Comparison of ENCODE assay signal across 9 cellular contexts in genomic region chr6:30770164-30770563, GRCh38. TPM values are rescaled to one million over a fixed set of nuclear protein-coding genes. Genes with fewer than 3 reads are reported as not detected.
A peak's percentile ranks its signal among the peaks of the same experiment; 100 is the strongest.
DNase-seq lines count a peak whose midpoint lies in the region; ATAC-seq, FAIRE-seq and TF ChIP-seq lines count a peak whose summit lies in the region.
"Had no signal": no experiment of that assay in that cellular context is flagged by ENCODE, and none has a peak within 500 bp of the region (broad histone marks: within the 10 kb centered on the region; RNA-seq: fewer than 3 reads in every experiment).

No MANE protein-coding gene starts in this region.

- H3K9me3 ChIP-seq in IMR-90 (ENCODE audit: control insufficient read depth, insufficient read depth, low read length) (no peaks in the 10 kb centered on the region), K562 (replicated peaks; ENCODE audit: control insufficient read depth, insufficient read depth, low read depth, low read length) (no peaks in the 10 kb centered on the region)

- H4K20me1 ChIP-seq in IMR-90 (ENCODE audit: insufficient read depth, low read length) (no peaks in the 10 kb centered on the region), K562 (replicated peaks; ENCODE audit: control insufficient read depth, insufficient read depth, low read length) (no peaks in the 10 kb centered on the region)

- H3K4me3 ChIP-seq in IMR-90 (ENCODE audit: insufficient read depth, low read depth, low read length), result no peak overlapping the region
- H3K4me3 ChIP-seq in K562, result no peak overlapping the region

- H3K36me3 ChIP-seq in IMR-90 (ENCODE audit: control insufficient read depth, insufficient read depth, low read length) (no peaks in the 10 kb centered on the region), K562 (ENCODE audit: control insufficient read depth, insufficient read depth, low read length) (no peaks in the 10 kb centered on the region)

- H4K8ac ChIP-seq in IMR-90 (ENCODE audit: low read depth in 2 of 2, low read length in 2 of 2), result peak overlapping the region; percentile 78 to 97

- DNase-seq in AG08396 (ENCODE audit: low spot score) (peak; percentile 11), IMR-90 (peak; percentile 57), K562 (ENCODE audit: extremely low read depth in 1 of 4, low spot score in 3 of 4) (no peak), mesothelial cell of epicardium (ENCODE audit: low spot score in 2 of 2, unreplicated experiment in 2 of 2) (no peak), SK-N-DZ (ENCODE audit: low spot score) (no peak), COLO829 (ENCODE audit: low spot score) (no peak)

- peak overlapping the region; percentile 97 for H4K5ac ChIP-seq in IMR-90 (ENCODE audit: low read depth, low read length)

- H3K27me3 ChIP-seq in IMR-90 (ENCODE audit: control insufficient read depth, insufficient read depth, low read length), result no peaks in the 10 kb centered on the region
- H3K27me3 ChIP-seq in K562 (ENCODE audit: control insufficient read depth in 2 of 2, insufficient read depth in 2 of 2, low read length in 2 of 2), result no peaks in the 10 kb centered on the region; a peak in 1 of 5 replicates

- no peak overlapping the region for H2AK9ac ChIP-seq in IMR-90 (replicated peaks; ENCODE audit: low read depth, low read length, poor library complexity)

- peak overlapping the region; percentile 98 for H2AK5ac ChIP-seq in IMR-90 (ENCODE audit: low read depth, low read length)

- peak overlapping the region; percentile 96 for H4K91ac ChIP-seq in IMR-90 (ENCODE audit: insufficient read depth, low read depth, low read length)

- peak overlapping the region; percentile 44; the same call in 1 of the 2 replicates for H3K9ac ChIP-seq in IMR-90 (ENCODE audit: low read depth, low read length)
- H3K9ac ChIP-seq in K562 (ENCODE audit: insufficient read depth in 1 of 2, low read depth in 2 of 2, low read length in 2 of 2), result peak overlapping the region in 1 of 2 experiments; percentile 71; a peak in 1 of 4 replicates

- no peak overlapping the region for H3K4me3 Mint-ChIP-seq in mesothelial cell of epicardium

- H2BK5ac ChIP-seq in IMR-90 (ENCODE audit: low read depth, low read length, poor library complexity, severe bottlenecking), result peak overlapping the region; percentile 99

- H3K4me1 Mint-ChIP-seq in mesothelial cell of epicardium, result peaks cover 63% of the 10 kb centered on the region

- no peaks in the 10 kb centered on the region for H3K27me3 Mint-ChIP-seq in mesothelial cell of epicardium (ENCODE audit: low read depth)

- FAIRE-seq in K562 (lab: Jason Lieb, UNC), result no peak
- FAIRE-seq: G401.6 had no signal

- dilution Hi-C loops in IMR-90 (cut with HindIII; ENCODE audit: low sequenced_read_pairs, unreplicated experiment), result no loop called here

- H2AFZ ChIP-seq in IMR-90 (replicated peaks; ENCODE audit: low read length, poor library complexity), result no peak overlapping the region
- peak overlapping the region; percentile 89 for H2AFZ ChIP-seq in K562 (ENCODE audit: low read depth, low read length)

- TF ChIP-seq RAD21 in IMR-90 (IDR thresholded peaks at IDR 0.05; ENCODE audit: low read length), result 0 out of 2 replicates have a peak, but pooled peaks have one; percentile 7
- no peak for TF ChIP-seq RAD21 in K562 (CRISPR knock-in tag; conservative IDR thresholded peaks at IDR 0.05 in 1 of 2, IDR thresholded peaks at IDR 0.05 in 1 of 2)

- peak overlapping the region; percentile 95 for H3K14ac ChIP-seq in IMR-90 (replicated peaks; ENCODE audit: low read depth, low read length)

- TF ChIP-seq POLR2A in IMR-90 (IDR thresholded peaks at IDR 0.05; ENCODE audit: low read depth, low read length), result no peak
- no peak for TF ChIP-seq POLR2A in K562 (conservative IDR thresholded peaks at IDR 0.05)

- peak overlapping the region; percentile 94 for H3K4ac ChIP-seq in IMR-90 (ENCODE audit: low read depth, low read length)

- H3K27ac Mint-ChIP-seq in mesothelial cell of epicardium, result peak overlapping the region; percentile 99

- H3K4me1 ChIP-seq in IMR-90 (ENCODE audit: control insufficient read depth, insufficient read depth, low read length), result peaks cover 24% of the 10 kb centered on the region
- H3K4me1 ChIP-seq in K562 (replicated peaks in 1 of 2; ENCODE audit: control insufficient read depth in 2 of 2, insufficient read depth in 2 of 2, low read length in 2 of 2), result peaks cover 36 to 48% of the 10 kb centered on the region in 2 experiments

- TF ChIP-seq EP300 in K562 (IDR thresholded peaks at IDR 0.05; ENCODE audit: low read length), result no peak

- POLR2A ChIA-PET in IMR-90 (lab: Charles Lee; ENCODE audit: unreplicated experiment) (interaction anchor here (0.6 to 2.0 kb wide), 4 partner anchors 10 to 49 kb away, joined by 4 to 7 read pairs (median 6); partner anchors contain the start of gene IER3), K562 (lab: Yijun Ruan, JAX) (interaction anchor here (0.8 to 3.3 kb wide), 10 partner anchors 11 to 156 kb away, joined by 3 to 19 read pairs (median 3); partner anchors contain the start of gene IER3)

- peak overlapping the region; percentile 88 for H3K56ac ChIP-seq in IMR-90 (ENCODE audit: extremely low read depth, insufficient read depth, low read length)

- in situ Hi-C loops in IMR-90 (cut with MboI; ENCODE audit: low sequenced_read_pairs) (no loop called here), K562 (cut with MboI) (no loop called here)

- H3K79me1 ChIP-seq in IMR-90 (ENCODE audit: low read depth in 1 of 2, low read length in 2 of 2), result peaks cover 0 to 26% of the 10 kb centered on the region in 2 experiments; a peak in 3 of 4 replicates

- peak overlapping the region; percentile 77; the same call in 1 of the 2 replicates for H3K23ac ChIP-seq in IMR-90 (ENCODE audit: low read depth, low read length)

- no TSS peak for BruUV-seq in IMR-90 (replicated peaks; lab: Mats Ljungman, UMichigan)
- BruUV-seq in K562 (replicated peaks; lab: Mats Ljungman, UMichigan), result no TSS peak

- H3K4me2 ChIP-seq in IMR-90 (ENCODE audit: low read depth, low read length) (peak overlapping the region; percentile 45; the same call in 1 of the 2 replicates), K562 (ENCODE audit: insufficient read depth, low read length) (peak overlapping the region; percentile 82; the same call in 1 of the 2 replicates)

- H3K9me3 Mint-ChIP-seq in mesothelial cell of epicardium, result no peaks in the 10 kb centered on the region

- H3K79me2 ChIP-seq in K562 (ENCODE audit: control insufficient read depth, insufficient read depth, low read length), result no peaks in the 10 kb centered on the region

- H3K18ac ChIP-seq in IMR-90 (ENCODE audit: low read depth, low read length), result peak overlapping the region; percentile 99

- intact Hi-C loops in IMR-90 (cut with micrococcal nuclease) (no loop called here), K562 (cut with micrococcal nuclease) (no loop called here)

- peak overlapping the region; percentile 99 for H2BK15ac ChIP-seq in IMR-90 (ENCODE audit: low read depth, low read length)

- TF ChIP-seq CTCF in IMR-90 (conservative IDR thresholded peaks at IDR 0.05; ENCODE audit: low read depth, low read length), result no peak
- no peak for TF ChIP-seq CTCF in K562 (IDR thresholded peaks at IDR 0.05 in 2 of 3, conservative IDR thresholded peaks at IDR 0.05 in 1 of 3; ENCODE audit: insufficient read depth in 2 of 3, low read depth in 1 of 3, low read length in 3 of 3)
- no peak for TF ChIP-seq CTCF in mesothelial cell of epicardium (IDR thresholded peaks at IDR 0.05; ENCODE audit: unreplicated experiment)

- no CpG with 5 or more reads among the region's 2 CpGs for WGBS in IMR-90 (ENCODE audit: extremely low coverage in 2 of 2, insufficient read length in 1 of 2), 2 experiments
- WGBS in K562 (ENCODE audit: insufficient coverage, low coverage, missing lambda C conversion rate), result 51% methylated on average over 2 of the region's 2 CpGs

- peak overlapping the region; percentile 96 for H2BK120ac ChIP-seq in IMR-90 (ENCODE audit: low read depth, low read length)

- CTCF ChIA-PET in IMR-90 (lab: Yijun Ruan, JAX) (no interaction called here), K562 (lab: Yijun Ruan, JAX; ENCODE audit: low intra/inter-chr PET ratio) (no interaction called here)

- H3K36me3 Mint-ChIP-seq in mesothelial cell of epicardium, result no peaks in the 10 kb centered on the region

- H3K9me1 ChIP-seq in IMR-90 (ENCODE audit: insufficient read depth, low read length) (peaks cover 26% of the 10 kb centered on the region), K562 (ENCODE audit: control insufficient read depth, insufficient read depth, low read length) (no peaks in the 10 kb centered on the region)

- peak overlapping the region; percentile 93 for H3K27ac ChIP-seq in IMR-90 (ENCODE audit: insufficient read depth, low read length)
- peak overlapping the region; percentile 92; the same call in 2 of the 3 replicates for H3K27ac ChIP-seq in K562 (ENCODE audit: extremely low read depth, low read depth, low read length)

- ATAC-seq in IMR-90 (ENCODE audit: low read depth), result peak; percentile 3
- ATAC-seq in K562, result no peak
- ATAC-seq in GM19324 (IDR thresholded peaks at IDR 0.05; ENCODE audit: low FRiP score, unreplicated experiment), result no peak
- no peak for ATAC-seq in GM19328 (IDR thresholded peaks at IDR 0.05; ENCODE audit: unreplicated experiment)

- peak overlapping the region; percentile 97 for H2BK20ac ChIP-seq in IMR-90 (ENCODE audit: low read depth, low read length)

RNA-seq across cellular contexts. Expression of gene IER3, which starts 25.8 kb away (rescaled TPM):
- total RNA-seq in IMR-90 (2012; rRNA removed) (38.4 and 65.8 TPM in 2 replicates), K562 (2014; rRNA removed) (18.7 and 24.7 TPM in 2 replicates), K562 (2014; rRNA removed; fragmentation: Illumina TruSeq; extraction: Trizol) (8.0 and 8.2 TPM in 2 replicates), K562 (2015; rRNA removed; fragmentation: Illumina TruSeq; extraction: Trizol) (13.0 and 15.1 TPM in 2 replicates), K562 (2021) (23.4 and 24.1 TPM in 2 replicates), mesothelial cell of epicardium (131 to 136 TPM (median 134 TPM) in 3 replicates)
- polyA plus RNA-seq in IMR-90 (2012; rRNA removed) (159 and 163 TPM in 2 replicates), K562 (2011; rRNA removed) (8.8 and 11.5 TPM in 2 replicates), K562 (2014; fragmentation: Illumina TruSeq; extraction: Trizol) (11.4 and 12.5 TPM in 2 replicates), K562 (2014; fragmentation: Nextera tagmentation; extraction: Ambion mirVana) (1 to 10 TPM; 1.5 to 1.7 TPM), K562 (2014; rRNA removed) (26.0 and 30.0 TPM in 2 replicates)
- 156 and 229 TPM in 2 replicates for polyA plus RNA-seq in IMR-90 (2012; cell fraction: cytosol; rRNA removed)
- polyA plus RNA-seq in IMR-90 (2012; cell fraction: nucleus; rRNA removed; ENCODE audit: low replicate concordance), result 349 and 418 TPM in 2 replicates
- 15.2 and 21.4 TPM in 2 replicates for total RNA-seq in K562 (2011; cell fraction: chromatin; rRNA removed; ENCODE audit: low replicate concordance)
- 22.4 and 29.0 TPM in 2 replicates for total RNA-seq in K562 (2011; cell fraction: nucleolus; rRNA removed)
- 21.0 and 27.1 TPM in 2 replicates for total RNA-seq in K562 (2011; cell fraction: nucleoplasm; rRNA removed)
- polyA plus RNA-seq in K562 (2011; cell fraction: cytosol; rRNA removed), result 9.9 and 20.6 TPM in 2 replicates
- polyA plus RNA-seq in K562 (2011; cell fraction: nucleus; rRNA removed), result 25.7 and 32.6 TPM in 2 replicates
- polyA plus RNA-seq in K562 (2012), result 30.7 and 77.8 TPM in 2 replicates
- polyA minus RNA-seq in K562 (2011; rRNA and poly(A)+ RNA removed), result 3.8 and 6.5 TPM in 2 replicates
- 5.3 and 6.8 TPM in 2 replicates for polyA minus RNA-seq in K562 (2011; cell fraction: cytosol; rRNA and poly(A)+ RNA removed)
- polyA minus RNA-seq in K562 (2011; cell fraction: nucleus; rRNA and poly(A)+ RNA removed), result 9.7 and 12.9 TPM in 2 replicates
- polyA plus RNA-seq in SK-N-DZ (2014; cell fraction: cytosol; rRNA removed), result 2.7 and 4.1 TPM in 2 replicates
- 1.2 and 3.6 TPM in 2 replicates for polyA plus RNA-seq in SK-N-DZ (2014; cell fraction: nucleus; rRNA removed)

RNA-seq across cellular contexts. Expression of gene FLOT1, which starts 27.7 kb away (rescaled TPM):
- total RNA-seq in IMR-90 (2012; rRNA removed) (96.2 and 104 TPM in 2 replicates), K562 (2014; rRNA removed) (118 and 131 TPM in 2 replicates), K562 (2014; rRNA removed; fragmentation: Illumina TruSeq; extraction: Trizol) (84.7 and 84.8 TPM in 2 replicates), K562 (2015; rRNA removed; fragmentation: Illumina TruSeq; extraction: Trizol) (101 and 102 TPM in 2 replicates), K562 (2021) (124 and 127 TPM in 2 replicates), mesothelial cell of epicardium (96.5 to 101 TPM (median 99.8 TPM) in 3 replicates)
- polyA plus RNA-seq in IMR-90 (2012; rRNA removed) (161 and 162 TPM in 2 replicates), K562 (2011; rRNA removed) (131 and 154 TPM in 2 replicates), K562 (2014; fragmentation: Illumina TruSeq; extraction: Trizol) (138 and 144 TPM in 2 replicates), K562 (2014; fragmentation: Nextera tagmentation; extraction: Ambion mirVana) (10 to 100 TPM; 11.7 to 12.0 TPM), K562 (2014; rRNA removed) (149 and 174 TPM in 2 replicates)
- polyA plus RNA-seq in IMR-90 (2012; cell fraction: cytosol; rRNA removed), result 135 and 169 TPM in 2 replicates
- polyA plus RNA-seq in IMR-90 (2012; cell fraction: nucleus; rRNA removed; ENCODE audit: low replicate concordance), result 193 and 211 TPM in 2 replicates
- total RNA-seq in K562 (2011; cell fraction: chromatin; rRNA removed; ENCODE audit: low replicate concordance), result 164 and 277 TPM in 2 replicates
- 152 and 165 TPM in 2 replicates for total RNA-seq in K562 (2011; cell fraction: nucleolus; rRNA removed)
- 155 and 194 TPM in 2 replicates for total RNA-seq in K562 (2011; cell fraction: nucleoplasm; rRNA removed)
- 144 and 149 TPM in 2 replicates for polyA plus RNA-seq in K562 (2011; cell fraction: cytosol; rRNA removed)
- 209 and 233 TPM in 2 replicates for polyA plus RNA-seq in K562 (2011; cell fraction: nucleus; rRNA removed)
- 135 and 272 TPM in 2 replicates for polyA plus RNA-seq in K562 (2012)
- polyA minus RNA-seq in K562 (2011; rRNA and poly(A)+ RNA removed), result 122 and 132 TPM in 2 replicates
- 72.2 and 76.2 TPM in 2 replicates for polyA minus RNA-seq in K562 (2011; cell fraction: cytosol; rRNA and poly(A)+ RNA removed)
- polyA minus RNA-seq in K562 (2011; cell fraction: nucleus; rRNA and poly(A)+ RNA removed), result 38.5 and 58.5 TPM in 2 replicates
- polyA plus RNA-seq in SK-N-DZ (2014; cell fraction: cytosol; rRNA removed), result 156 and 180 TPM in 2 replicates
- polyA plus RNA-seq in SK-N-DZ (2014; cell fraction: nucleus; rRNA removed), result 130 and 150 TPM in 2 replicates

RNA-seq across cellular contexts. Expression of gene TUBB, which starts 50.0 kb away (rescaled TPM):
- total RNA-seq in IMR-90 (2012; rRNA removed), result 1,207 and 1,401 TPM in 2 replicates
- 2,004 and 2,008 TPM in 2 replicates for polyA plus RNA-seq in IMR-90 (2012; rRNA removed)
- polyA plus RNA-seq in IMR-90 (2012; cell fraction: cytosol; rRNA removed), result 811 and 1,574 TPM in 2 replicates
- 419 and 725 TPM in 2 replicates for polyA plus RNA-seq in IMR-90 (2012; cell fraction: nucleus; rRNA removed; ENCODE audit: low replicate concordance)
- total RNA-seq in K562 (2011; cell fraction: chromatin; rRNA removed; ENCODE audit: low replicate concordance), result 127 and 264 TPM in 2 replicates
- total RNA-seq in K562 (2011; cell fraction: nucleolus; rRNA removed), result 272 and 276 TPM in 2 replicates
- total RNA-seq in K562 (2011; cell fraction: nucleoplasm; rRNA removed), result 270 and 313 TPM in 2 replicates
- 1,062 and 1,409 TPM in 2 replicates for total RNA-seq in K562 (2014; rRNA removed)
- total RNA-seq in K562 (2014; rRNA removed; fragmentation: Illumina TruSeq; extraction: Trizol), result 863 and 971 TPM in 2 replicates
- 1,443 and 1,478 TPM in 2 replicates for total RNA-seq in K562 (2015; rRNA removed; fragmentation: Illumina TruSeq; extraction: Trizol)
- 1,495 and 1,529 TPM in 2 replicates for total RNA-seq in K562 (2021)
- 2,369 and 2,705 TPM in 2 replicates for polyA plus RNA-seq in K562 (2011; rRNA removed)
- 2,776 and 3,265 TPM in 2 replicates for polyA plus RNA-seq in K562 (2011; cell fraction: cytosol; rRNA removed)
- polyA plus RNA-seq in K562 (2011; cell fraction: nucleus; rRNA removed), result 619 and 708 TPM in 2 replicates
- polyA plus RNA-seq in K562 (2012), result 1,523 and 1,878 TPM in 2 replicates
- polyA plus RNA-seq in K562 (2014; fragmentation: Illumina TruSeq; extraction: Trizol), result 2,541 and 2,870 TPM in 2 replicates
- 1,000 to 10,000 TPM; 1,106 to 1,864 TPM for polyA plus RNA-seq in K562 (2014; fragmentation: Nextera tagmentation; extraction: Ambion mirVana)
- polyA plus RNA-seq in K562 (2014; rRNA removed), result 1,462 and 1,903 TPM in 2 replicates
- 1,764 and 2,070 TPM in 2 replicates for polyA minus RNA-seq in K562 (2011; rRNA and poly(A)+ RNA removed)
- polyA minus RNA-seq in K562 (2011; cell fraction: cytosol; rRNA and poly(A)+ RNA removed), result 880 and 960 TPM in 2 replicates
- polyA minus RNA-seq in K562 (2011; cell fraction: nucleus; rRNA and poly(A)+ RNA removed), result 140 and 261 TPM in 2 replicates
- total RNA-seq in mesothelial cell of epicardium, result 1,084 to 1,110 TPM (median 1,094 TPM) in 3 replicates
- polyA plus RNA-seq in SK-N-DZ (2014; cell fraction: cytosol; rRNA removed), result 1,702 and 1,814 TPM in 2 replicates
- 586 and 640 TPM in 2 replicates for polyA plus RNA-seq in SK-N-DZ (2014; cell fraction: nucleus; rRNA removed)

RNA-seq across cellular contexts. Expression of gene MDC1, which starts 53.1 kb away (rescaled TPM):
- total RNA-seq in IMR-90 (2012; rRNA removed) (3.6 and 4.5 TPM in 2 replicates), K562 (2014; rRNA removed) (15.7 and 24.3 TPM in 2 replicates), K562 (2014; rRNA removed; fragmentation: Illumina TruSeq; extraction: Trizol) (20.0 and 25.5 TPM in 2 replicates), K562 (2015; rRNA removed; fragmentation: Illumina TruSeq; extraction: Trizol) (15.6 and 18.2 TPM in 2 replicates), K562 (2021) (96.8 and 114 TPM in 2 replicates), mesothelial cell of epicardium (49.7 to 51.9 TPM (median 49.8 TPM) in 3 replicates)
- polyA plus RNA-seq in IMR-90 (2012; rRNA removed) (12.1 and 12.4 TPM in 2 replicates), K562 (2011; rRNA removed) (21.5 and 55.8 TPM in 2 replicates), K562 (2014; fragmentation: Illumina TruSeq; extraction: Trizol) (72.9 and 95.4 TPM in 2 replicates), K562 (2014; fragmentation: Nextera tagmentation; extraction: Ambion mirVana) (1 to 10 TPM; 8.2 to 8.8 TPM), K562 (2014; rRNA removed) (31.3 and 35.0 TPM in 2 replicates)
- polyA plus RNA-seq in IMR-90 (2012; cell fraction: cytosol; rRNA removed), result 6.0 and 8.0 TPM in 2 replicates
- 30.2 and 33.9 TPM in 2 replicates for polyA plus RNA-seq in IMR-90 (2012; cell fraction: nucleus; rRNA removed; ENCODE audit: low replicate concordance)
- 79.5 and 80.7 TPM in 2 replicates for total RNA-seq in K562 (2011; cell fraction: chromatin; rRNA removed; ENCODE audit: low replicate concordance)
- 47.5 and 50.5 TPM in 2 replicates for total RNA-seq in K562 (2011; cell fraction: nucleolus; rRNA removed)
- 62.0 and 85.1 TPM in 2 replicates for total RNA-seq in K562 (2011; cell fraction: nucleoplasm; rRNA removed)
- 28.0 and 35.1 TPM in 2 replicates for polyA plus RNA-seq in K562 (2011; cell fraction: cytosol; rRNA removed)
- polyA plus RNA-seq in K562 (2011; cell fraction: nucleus; rRNA removed), result 105 and 141 TPM in 2 replicates
- polyA plus RNA-seq in K562 (2012), result 68.1 and 105 TPM in 2 replicates
- 24.0 and 34.6 TPM in 2 replicates for polyA minus RNA-seq in K562 (2011; rRNA and poly(A)+ RNA removed)
- polyA minus RNA-seq in K562 (2011; cell fraction: cytosol; rRNA and poly(A)+ RNA removed), result 56.9 and 94.9 TPM in 2 replicates
- 16.4 and 27.8 TPM in 2 replicates for polyA minus RNA-seq in K562 (2011; cell fraction: nucleus; rRNA and poly(A)+ RNA removed)
- polyA plus RNA-seq in SK-N-DZ (2014; cell fraction: cytosol; rRNA removed), result 16.8 and 18.7 TPM in 2 replicates
- polyA plus RNA-seq in SK-N-DZ (2014; cell fraction: nucleus; rRNA removed), result 28.1 and 83.2 TPM in 2 replicates

Comparison
In these comparisons a context has a peak if more than half of its experiments do, and no peak if none do; other contexts are left out.
1. DNase-seq: peak in AG08396 (single experiment) and IMR-90 (single experiment); none in K562 (0 of 4), mesothelial cell of epicardium (0 of 2), SK-N-DZ (single experiment) and COLO829 (single experiment).